ENCODE assay signal across 23 cellular contexts in the genomic region with DNA sequence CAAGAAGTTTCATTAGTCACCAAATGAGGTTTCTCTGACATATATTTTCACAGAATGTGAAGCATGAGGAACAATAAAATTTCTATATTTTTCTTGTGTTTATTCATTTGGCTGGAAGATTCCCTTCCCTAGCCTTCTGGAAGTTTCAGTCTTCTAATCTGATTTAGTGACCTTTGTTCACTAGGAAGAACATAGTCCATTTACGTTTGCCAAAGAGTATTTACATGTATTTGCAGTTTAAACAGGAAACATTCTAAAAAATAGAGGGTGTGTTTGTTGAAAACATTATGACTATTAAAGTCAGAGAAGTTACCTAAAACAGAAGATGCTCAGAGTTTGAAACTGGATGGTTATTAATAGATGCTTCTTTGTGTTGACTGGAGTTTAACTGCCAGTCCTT.
"Had no signal": no experiment of that assay in that cellular context is flagged by ENCODE, and none has a peak within 500 bp of the region (broad histone marks: within the 10 kb centered on the region; RNA-seq: fewer than 3 reads in every experiment).

No MANE protein-coding gene starts in this region.

- H3K4me2 ChIP-seq: hepatocyte had no signal

- H3K79me2 ChIP-seq: hepatocyte had no signal

- H3K27ac ChIP-seq: coronary artery, esophagus muscularis mucosa, foreskin keratinocyte, gastroesophageal sphincter, heart left ventricle, hepatocyte, left lung, lower lobe of right lung had no signal

- FAIRE-seq: colon, endothelial cell of umbilical vein, frontal cortex, kidney had no signal

- ATAC-seq: foreskin keratinocyte, gastroesophageal sphincter, heart left ventricle, left colon, left lung, left ventricle myocardium superior, lower lobe of right lung had no signal

- H3K4me1 ChIP-seq: esophagus muscularis mucosa, foreskin keratinocyte, gastroesophageal sphincter, heart left ventricle, left lung, lower lobe of right lung had no signal

- DNase-seq: dermis blood vessel endothelial cell; dorsolateral prefrontal cortex; effector CD4-positive, alpha-beta T cell; effector memory CD4-positive, alpha-beta T cell; foreskin keratinocyte; heart left ventricle; immature natural killer cell; islet precursor cell; kidney; kidney glomerular epithelial cell; left colon; left lung; left ventricle myocardium superior; lower lobe of right lung; mesenchymal stem cell; midbrain had no signal

- H3K4me3 ChIP-seq: coronary artery, dorsolateral prefrontal cortex, esophagus muscularis mucosa, gastroesophageal sphincter, heart left ventricle, hepatocyte, left lung, lower lobe of right lung had no signal

- H3K36me3 ChIP-seq: esophagus muscularis mucosa, gastroesophageal sphincter, heart left ventricle, left lung, lower lobe of right lung had no signal

- H3K27me3 ChIP-seq: dorsolateral prefrontal cortex, esophagus muscularis mucosa, foreskin keratinocyte, gastroesophageal sphincter, heart left ventricle, hepatocyte, left lung had no signal

- H2AFZ ChIP-seq: hepatocyte had no signal

- H3K9me3 ChIP-seq: esophagus muscularis mucosa, gastroesophageal sphincter, heart left ventricle, left lung, lower lobe of right lung had no signal
